17 cellular contexts compared by ENCODE assay signal in the genomic region with DNA sequence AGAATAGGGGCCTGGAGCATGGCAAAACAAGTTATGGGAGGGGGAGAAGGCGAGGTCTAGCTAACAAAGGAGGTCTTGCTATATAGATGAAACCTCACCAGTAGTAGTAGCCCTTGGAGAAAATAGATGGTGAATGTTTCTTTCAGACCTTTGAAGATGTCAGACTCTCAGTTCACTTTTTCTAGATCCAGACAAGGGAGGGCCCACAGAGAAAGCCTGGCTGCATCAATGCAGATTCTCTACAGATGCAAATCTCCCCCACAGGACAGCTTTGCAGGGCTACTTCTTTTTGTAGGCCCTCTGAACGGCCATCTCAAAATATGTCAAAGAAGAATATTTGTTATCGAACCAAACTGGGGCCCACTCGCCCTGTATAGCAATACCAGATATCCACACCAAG.
DNase-seq lines count a peak whose midpoint lies in the region; ATAC-seq and TF ChIP-seq lines count a peak whose summit lies in the region.
"Had no signal": no experiment of that assay in that cellular context is flagged by ENCODE, and none has a peak within 500 bp of the region (broad histone marks: within the 10 kb centered on the region; RNA-seq: fewer than 3 reads in every experiment).

No MANE protein-coding gene starts in this region.

- no peak overlapping the region for H3K4me3 ChIP-seq in HUES6 (ENCODE audit: low read depth, low read length)
- no peak overlapping the region for H3K4me3 ChIP-seq in SJCRH30
- H3K4me3 ChIP-seq: GM23248, PC-9, SK-N-MC had no signal

- no peaks in the 10 kb centered on the region for H3K27me3 Mint-ChIP-seq in neural crest cell (ENCODE audit: low read depth)

- H3K27me3 ChIP-seq in HUES6 (ENCODE audit: control insufficient read depth, insufficient read depth, low read length) (no peaks in the 10 kb centered on the region), SJCRH30 (no peaks in the 10 kb centered on the region)

- H3K36me3 ChIP-seq in HUES6 (ENCODE audit: control insufficient read depth, insufficient read depth, low read length): peaks cover 2% of the 10 kb centered on the region; the same call in 1 of the 2 replicates
- H3K36me3 ChIP-seq in SJCRH30: no peaks in the 10 kb centered on the region

- H3K4me1 ChIP-seq in HUES6 (ENCODE audit: control insufficient read depth, insufficient read depth, low read length) (peaks cover 15% of the 10 kb centered on the region), SJCRH30 (no peaks in the 10 kb centered on the region)

- H3K9me3 ChIP-seq in HUES6 (ENCODE audit: control insufficient read depth, insufficient read depth, low read depth, low read length) (no peaks in the 10 kb centered on the region), SJCRH30 (replicated peaks) (no peaks in the 10 kb centered on the region)

- H3K9ac ChIP-seq in HUES6 (ENCODE audit: low read length): no peak overlapping the region
- H3K9ac ChIP-seq: GM23248 had no signal

- TF ChIP-seq CTCF in neural crest cell (conservative IDR thresholded peaks at IDR 0.05): no peak

- no peaks in the 10 kb centered on the region for H3K36me3 Mint-ChIP-seq in neural crest cell (ENCODE audit: low read depth)

- H3K27ac ChIP-seq in HUES6 (ENCODE audit: low read depth, low read length) (peak overlapping the region; percentile 72; the same call in 1 of the 2 replicates), SJCRH30 (no peak overlapping the region)
- H3K27ac ChIP-seq: GM23248, PC-9, SK-N-MC had no signal

- no peaks in the 10 kb centered on the region for H3K9me3 Mint-ChIP-seq in neural crest cell

- peak overlapping the region; percentile 4 for H3K27ac Mint-ChIP-seq in neural crest cell (ENCODE audit: unreplicated experiment)

- ATAC-seq in GM19351 (IDR thresholded peaks at IDR 0.05; ENCODE audit: unreplicated experiment) (peak; percentile 74), HG02571 (IDR thresholded peaks at IDR 0.05; ENCODE audit: unreplicated experiment) (peak; percentile 48)

- H3K4me1 Mint-ChIP-seq in neural crest cell: peaks cover 15% of the 10 kb centered on the region

- H3K4me3 Mint-ChIP-seq in neural crest cell: no peak overlapping the region

- no peak for DNase-seq in neural crest cell (ENCODE audit: low read depth, low spot score)
- DNase-seq in NCI-H128 (lab: John Stamatoyannopoulos, UW; ENCODE audit: unreplicated experiment): no peak
- DNase-seq in NCI-H526 treated with DMSO at 0.1 percent for 48 hours (lab: John Stamatoyannopoulos, UW): no peak
- no peak for DNase-seq in NCI-H1092 (lab: John Stamatoyannopoulos, UW)
- no peak for DNase-seq in SJCRH30
- DNase-seq: AML-193, GM23248, NCI-H1436 treated with DMSO at 0.1 percent for 48 hours, NCI-H2107, NCI-H226, NCI-H748 treated with DMSO at 0.1 percent for 48 hours, PC-9, T-helper 1 cell had no signal
